ENCODE assay signal across 8 cellular contexts in genomic region chr2:70118798-70119454, GRCh38. TPM values are rescaled to one million over a fixed set of nuclear protein-coding genes. Genes with fewer than 3 reads are reported as not detected.
DNase-seq lines count a peak whose midpoint lies in the region; ATAC-seq and TF ChIP-seq lines count a peak whose summit lies in the region.

No MANE protein-coding gene starts in this region.

- no peaks in the 10 kb centered on the region for H3K27me3 ChIP-seq in right cardiac atrium (ENCODE audit: control insufficient read depth, insufficient read depth)
- H3K27me3 ChIP-seq in smooth muscle cell (ENCODE audit: low read depth), result no peaks in the 10 kb centered on the region

- POLR2A ChIA-PET in activated CD4-positive, alpha-beta T cell treated with anti-CD3 and anti-CD28 coated beads for 36 hours (lab: Charles Lee), result no interaction called here

- no peak overlapping the region for H3K4me3 Mint-ChIP-seq in activated CD4-positive, alpha-beta T cell treated with anti-CD3 and anti-CD28 coated beads for 36 hours

- peak overlapping the region; percentile 24 for H2AFZ ChIP-seq in smooth muscle cell (ENCODE audit: low read depth)

- peaks cover 13% of the 10 kb centered on the region for H3K36me3 Mint-ChIP-seq in activated CD4-positive, alpha-beta T cell treated with anti-CD3 and anti-CD28 coated beads for 36 hours (ENCODE audit: low read depth)

- DNase-seq in activated CD4-positive, alpha-beta T cell treated with anti-CD3 and anti-CD28 coated beads for 36 hours, result no peak
- no peak for DNase-seq in activated CD4-positive, alpha-beta T cell treated with anti-CD3 and anti-CD28 coated beads, Interleukin-2, amount 50 U/mL, for 1 hour
- DNase-seq in right cardiac atrium (no peak), smooth muscle cell (lab: John Stamatoyannopoulos, UW; ENCODE audit: unreplicated experiment) (no peak)
- DNase-seq in stimulated activated CD4-positive, alpha-beta T cell treated with anti-CD3 and anti-CD28 coated beads, Interleukin-12 subunit alpha, Interleukin-12 subunit beta, amount 100 ng/mL, for 4 hours, result no peak

- 43% methylated on average over 4 of the region's 4 CpGs for WGBS in right cardiac atrium
- WGBS in smooth muscle cell (ENCODE audit: low lambda C conversion rate), result 38% methylated on average over 4 of the region's 4 CpGs

- peak overlapping the region; percentile 75 for H3K27ac Mint-ChIP-seq in activated CD4-positive, alpha-beta T cell treated with anti-CD3 and anti-CD28 coated beads for 36 hours

- H3K36me3 ChIP-seq in smooth muscle cell (ENCODE audit: low read depth), result no peaks in the 10 kb centered on the region

- H4K20me1 ChIP-seq in smooth muscle cell (ENCODE audit: low read depth), result no peaks in the 10 kb centered on the region

- no peak for TF ChIP-seq CTCF in smooth muscle cell (IDR thresholded peaks at IDR 0.05; ENCODE audit: borderline replicate concordance, insufficient read depth, poor library complexity, severe bottlenecking)

- H3K9me3 ChIP-seq in right cardiac atrium (ENCODE audit: control insufficient read depth, low read length), result no peaks in the 10 kb centered on the region
- H3K9me3 ChIP-seq in smooth muscle cell (replicated peaks; ENCODE audit: low read depth), result no peaks in the 10 kb centered on the region

- ATAC-seq in activated CD4-positive, alpha-beta T cell treated with anti-CD3 and anti-CD28 coated beads for 36 hours, result no peak
- no peak for ATAC-seq in right cardiac atrium
- no peak for ATAC-seq in GM19324 (IDR thresholded peaks at IDR 0.05; ENCODE audit: low FRiP score, unreplicated experiment)
- no peak for ATAC-seq in GM18517 (IDR thresholded peaks at IDR 0.05; ENCODE audit: unreplicated experiment)

- CTCF ChIA-PET in activated CD4-positive, alpha-beta T cell treated with anti-CD3 and anti-CD28 coated beads for 36 hours (lab: Charles Lee), result no interaction called here

- no peaks in the 10 kb centered on the region for H3K79me2 ChIP-seq in smooth muscle cell (ENCODE audit: low read depth)

- peak overlapping the region; percentile 81 for H3K27ac ChIP-seq in right cardiac atrium (ENCODE audit: low read length)
- H3K27ac ChIP-seq in smooth muscle cell (ENCODE audit: low read depth), result no peak overlapping the region

- no peak overlapping the region for H3K4me3 ChIP-seq in right cardiac atrium (ENCODE audit: low read length)
- no peak overlapping the region for H3K4me3 ChIP-seq in smooth muscle cell

- H3K4me1 ChIP-seq in right cardiac atrium (ENCODE audit: control insufficient read depth, insufficient read depth, low read length) (no peaks in the 10 kb centered on the region), smooth muscle cell (ENCODE audit: low read depth) (peaks cover 34% of the 10 kb centered on the region)

- intact Hi-C loops in activated CD4-positive, alpha-beta T cell treated with anti-CD3 and anti-CD28 coated beads for 36 hours (cut with DNase I, micrococcal nuclease), result no loop called here
- intact Hi-C loops in right cardiac atrium (cut with DNase I), result no loop called here

- no peak overlapping the region for H3K9ac ChIP-seq in smooth muscle cell (ENCODE audit: low read depth)

- no peak overlapping the region for H3K4me2 ChIP-seq in smooth muscle cell

- H3K9me3 Mint-ChIP-seq in activated CD4-positive, alpha-beta T cell treated with anti-CD3 and anti-CD28 coated beads for 36 hours (ENCODE audit: low read depth), result no peaks in the 10 kb centered on the region

- peaks cover 65% of the 10 kb centered on the region for H3K4me1 Mint-ChIP-seq in activated CD4-positive, alpha-beta T cell treated with anti-CD3 and anti-CD28 coated beads for 36 hours

- no peaks in the 10 kb centered on the region for H3K27me3 Mint-ChIP-seq in activated CD4-positive, alpha-beta T cell treated with anti-CD3 and anti-CD28 coated beads for 36 hours

- peaks cover 11% of the 10 kb centered on the region for H3F3A ChIP-seq in smooth muscle cell (ENCODE audit: low read depth)

TF ChIP-seq in PFSK-1, 5 proteins besides CTCF, POLR2A, EP300 and RAD21:
- 0 out of 2 replicates have a peak, but pooled peaks have one; percentile 63 for TF ChIP-seq TAF1 (IDR thresholded peaks at IDR 0.05; ENCODE audit: borderline replicate concordance, insufficient read depth, low read length)
- no peak for TF ChIP-seq REST (IDR thresholded peaks at IDR 0.05; ENCODE audit: insufficient read depth in 1 of 2, low read depth in 2 of 2, low read length in 2 of 2)
- TF ChIP-seq POLR2AphosphoS5 (IDR thresholded peaks at IDR 0.05; ENCODE audit: low read depth, low read length), result peak; percentile 47; the same call in 1 of the 2 replicates

RNA-seq across cellular contexts. Expression of gene PCBP1, which starts 31.6 kb away (rescaled TPM):
- total RNA-seq in activated CD4-positive, alpha-beta T cell treated with anti-CD3 and anti-CD28 coated beads for 36 hours, result 100 to 1,000 TPM; 417 to 450 TPM
- 438 TPM for polyA plus RNA-seq in PFSK-1 (2012; ENCODE audit: insufficient read length, low read depth)
- total RNA-seq in right cardiac atrium (100 to 1,000 TPM; 233 to 259 (median 239) TPM), smooth muscle cell (90.7 and 109 TPM in 2 replicates)
- polyA plus RNA-seq in right cardiac atrium (280 TPM), smooth muscle cell (145 and 150 TPM in 2 replicates)
